ENCODE assay signal across 8 cellular contexts in genomic region chr7:32588657-32589056, GRCh38.
DNase-seq lines count a peak whose midpoint lies in the region; ATAC-seq and TF ChIP-seq lines count a peak whose summit lies in the region.

No MANE protein-coding gene starts in this region.

- ATAC-seq in GM19351 (IDR thresholded peaks at IDR 0.05; ENCODE audit: unreplicated experiment) (peak; percentile 78), GM21723 (IDR thresholded peaks at IDR 0.05; ENCODE audit: unreplicated experiment) (no peak)

- no peak overlapping the region for H3K4me3 ChIP-seq in choroid plexus epithelial cell (ENCODE audit: low read depth, low read length)
- H3K4me3 ChIP-seq in retinal pigment epithelial cell (ENCODE audit: low read length) = no peak overlapping the region

- DNase-seq in A172 (ENCODE audit: low spot score) = peak; percentile 92
- DNase-seq in M059J (ENCODE audit: low read depth) = peak; percentile 95
- peak; percentile 94 for DNase-seq in choroid plexus epithelial cell (ENCODE audit: low read depth)
- peak; percentile 78 for DNase-seq in retinal pigment epithelial cell (ENCODE audit: low read depth)
- DNase-seq in superior temporal gyrus (ENCODE audit: extremely low spot score) = no peak
- no peak for DNase-seq in T-helper 9 cell

- TF ChIP-seq CTCF in choroid plexus epithelial cell (conservative IDR thresholded peaks at IDR 0.05; ENCODE audit: low read depth, low read length) (peak; percentile 32), retinal pigment epithelial cell (conservative IDR thresholded peaks at IDR 0.05; ENCODE audit: low read depth, low read length) (peak; percentile 27)

Comparison
In these comparisons a context has a peak if more than half of its experiments do, and no peak if none do; other contexts are left out.
1. DNase-seq: peak in A172 (single experiment), M059J (single experiment), choroid plexus epithelial cell (single experiment) and retinal pigment epithelial cell (single experiment); none in superior temporal gyrus (single experiment) and T-helper 9 cell (single experiment).